Comparison of ENCODE assay signal across 1 cellular context in genomic region chr1:42462828-42463763, GRCh38.
TF ChIP-seq lines count a peak whose summit lies in the region.

CCDC30 (plus strand) TSS chr1:42463286; CDS start chr1:42480552, 17,266 bp downstream.

TF ChIP-seq in HCT116, 20 proteins besides CTCF, POLR2A, EP300 and RAD21 (continued from another document):
- TF ChIP-seq REST (IDR thresholded peaks at IDR 0.05; ENCODE audit: low read depth): no peak
- no peak for TF ChIP-seq YY1 (IDR thresholded peaks at IDR 0.05; ENCODE audit: extremely low read depth, insufficient replicate concordance, low read depth, low read length)
